In genomic region chr4:176404591-176404990, GRCh38 we compare ENCODE assay signal across 20 cellular contexts.
DNase-seq lines count a peak whose midpoint lies in the region; ATAC-seq, FAIRE-seq and TF ChIP-seq lines count a peak whose summit lies in the region.
"Had no signal": no experiment of that assay in that cellular context is flagged by ENCODE, and none has a peak within 500 bp of the region (broad histone marks: within the 10 kb centered on the region; RNA-seq: fewer than 3 reads in every experiment).

No MANE protein-coding gene starts in this region.

- H3K4me1 ChIP-seq in OCI-LY3 (ENCODE audit: low read length) = no peaks in the 10 kb centered on the region
- peaks cover 14% of the 10 kb centered on the region for H3K4me1 ChIP-seq in mammary epithelial cell (ENCODE audit: insufficient read depth, low read length)
- H3K4me1 ChIP-seq in keratinocyte (ENCODE audit: control insufficient read depth, extremely low read depth, insufficient read depth, low read length) = peaks cover 3% of the 10 kb centered on the region
- H3K4me1 ChIP-seq: neural progenitor cell had no signal

- dilution Hi-C loops in mammary epithelial cell (cut with HindIII; ENCODE audit: low sequenced_read_pairs) (no loop called here), keratinocyte (cut with MboI; ENCODE audit: extremely low pct_ligation_motif_present, low sequenced_read_pairs) (no loop called here)

- peak; percentile 80 for FAIRE-seq in keratinocyte (lab: Jason Lieb, UNC)
- FAIRE-seq: G401.6, GM12891, urothelium cell line had no signal

- WGBS in mammary epithelial cell (ENCODE audit: low coverage, missing lambda C conversion rate) = 77% methylated on average over 4 of the region's 4 CpGs

- H3K36me3 ChIP-seq in OCI-LY3 (replicated peaks; ENCODE audit: low read depth, low read length) (no peaks in the 10 kb centered on the region), mammary epithelial cell (ENCODE audit: insufficient read depth, low read length) (no peaks in the 10 kb centered on the region), keratinocyte (ENCODE audit: control insufficient read depth in 2 of 2, extremely low read depth in 1 of 2, insufficient read depth in 2 of 2, low read length in 2 of 2) (no peaks in the 10 kb centered on the region)
- H3K36me3 ChIP-seq: neural progenitor cell had no signal

- no peak overlapping the region for H3K27ac ChIP-seq in OCI-LY3 (ENCODE audit: low read length)
- H3K27ac ChIP-seq in mammary epithelial cell (ENCODE audit: insufficient read depth, low read depth, low read length) = no peak overlapping the region
- H3K27ac ChIP-seq in keratinocyte (ENCODE audit: control insufficient read depth, insufficient read depth, low read length) = no peak overlapping the region
- H3K27ac ChIP-seq: neural progenitor cell had no signal

- H3K9me3 ChIP-seq in OCI-LY3 (ENCODE audit: insufficient read depth, low read length) = no peaks in the 10 kb centered on the region
- H3K9me3 ChIP-seq in mammary epithelial cell (replicated peaks; ENCODE audit: insufficient read depth, low read length) = no peaks in the 10 kb centered on the region
- no peaks in the 10 kb centered on the region for H3K9me3 ChIP-seq in keratinocyte (ENCODE audit: control insufficient read depth, low read depth, low read length)

- in situ Hi-C loops in mammary epithelial cell (cut with MboI; ENCODE audit: low sequenced_read_pairs in 2 of 2) = no loop called here

- H2AFZ ChIP-seq in OCI-LY3 (ENCODE audit: low read depth, low read length) (0 out of 2 replicates have a peak overlapping the region, but pooled peaks have one; percentile 12), mammary epithelial cell (ENCODE audit: low read depth, low read length) (no peak overlapping the region), keratinocyte (ENCODE audit: control insufficient read depth, low read length) (no peak overlapping the region)
- H2AFZ ChIP-seq: neural progenitor cell had no signal

- TF ChIP-seq CTCF in OCI-LY3 (IDR thresholded peaks at IDR 0.05; ENCODE audit: low read depth, low read length) (no peak), mammary epithelial cell (conservative IDR thresholded peaks at IDR 0.05 in 1 of 2, IDR thresholded peaks at IDR 0.05 in 1 of 2; ENCODE audit: extremely low read depth in 1 of 2, insufficient read depth in 1 of 2, low read depth in 1 of 2, low read length in 2 of 2) (no peak), keratinocyte (optimal IDR thresholded peaks at IDR 0.05 in 1 of 3, IDR thresholded peaks at IDR 0.05 in 1 of 3, conservative IDR thresholded peaks at IDR 0.05 in 1 of 3; ENCODE audit: extremely low read depth in 1 of 3, insufficient read depth in 2 of 3, low read length in 3 of 3) (no peak)

- H3K79me2 ChIP-seq in OCI-LY3 (ENCODE audit: low read length) = no peaks in the 10 kb centered on the region
- H3K79me2 ChIP-seq in mammary epithelial cell (ENCODE audit: insufficient read depth, low read length) = no peaks in the 10 kb centered on the region
- H3K79me2 ChIP-seq in keratinocyte (ENCODE audit: control insufficient read depth, insufficient read depth, low read length) = no peaks in the 10 kb centered on the region

- H3K4me2 ChIP-seq in OCI-LY3 (ENCODE audit: low read length) = no peak overlapping the region
- H3K4me2 ChIP-seq in mammary epithelial cell (ENCODE audit: insufficient read depth, low read depth, low read length) = no peak overlapping the region
- H3K4me2 ChIP-seq in keratinocyte (ENCODE audit: control insufficient read depth, extremely low read depth, insufficient read depth, low read depth, low read length) = no peak overlapping the region
- H3K4me2 ChIP-seq: neural progenitor cell had no signal

- intact Hi-C loops in mammary epithelial cell (cut with micrococcal nuclease) = no loop called here

- no peak overlapping the region for H3K4me3 ChIP-seq in OCI-LY3 (ENCODE audit: low read length)
- H3K4me3 ChIP-seq in mammary epithelial cell (replicated peaks in 1 of 3; ENCODE audit: insufficient read depth in 1 of 3, low read depth in 2 of 3, low read length in 3 of 3) = no peak overlapping the region
- no peak overlapping the region for H3K4me3 ChIP-seq in keratinocyte (ENCODE audit: control insufficient read depth in 2 of 3, extremely low read depth in 1 of 3, insufficient read depth in 2 of 3, low read depth in 1 of 3, low read length in 3 of 3)
- H3K4me3 ChIP-seq: neural progenitor cell had no signal

- CTCF ChIA-PET in mammary epithelial cell (lab: Charles Lee; ENCODE audit: low non-redundant PET) = no interaction called here

- BruUV-seq in mammary epithelial cell (replicated peaks; lab: Mats Ljungman, UMichigan) = no TSS peak

- DNase-seq in Daoy (ENCODE audit: low read depth) (peak; percentile 7), mammary epithelial cell (peak; percentile 71), keratinocyte (ENCODE audit: low read depth, low spot score) (no peak), GM19238 (ENCODE audit: insufficient read length, low spot score) (no peak), GM19240 (ENCODE audit: insufficient read length, low spot score) (no peak)
- no peak for DNase-seq in activated CD4-positive, alpha-beta T cell treated with anti-CD3 and anti-CD28 coated beads, Interleukin-2, amount 50 U/mL, for 4 hours
- DNase-seq: activated CD4-positive, alpha-beta T cell treated with anti-CD3 and anti-CD28 coated beads, Interleukin-2, amount 50 U/mL, for 1 hour; activated naive CD4-positive, alpha-beta T cell treated with anti-CD3 and anti-CD28 coated beads, Interleukin-2, amount 50 U/mL, for 16 hours; activated T-cell treated with anti-CD3 and anti-CD28 coated beads, Interleukin-2, amount 50 U/mL, for 24 hours; AML-193; COR-L47; left colon; NCI-H2081 had no signal

- H3K27me3 ChIP-seq in OCI-LY3 (ENCODE audit: low read depth, low read length) = no peaks in the 10 kb centered on the region
- H3K27me3 ChIP-seq in mammary epithelial cell (ENCODE audit: insufficient read depth, low read length) = no peaks in the 10 kb centered on the region
- H3K27me3 ChIP-seq in keratinocyte (ENCODE audit: control insufficient read depth, extremely low read depth, insufficient read depth, low read length) = no peaks in the 10 kb centered on the region
- H3K27me3 ChIP-seq: neural progenitor cell had no signal

- H3K9ac ChIP-seq in OCI-LY3 (ENCODE audit: low read length) (no peak overlapping the region), mammary epithelial cell (ENCODE audit: insufficient read depth, low read length) (no peak overlapping the region), keratinocyte (ENCODE audit: control insufficient read depth, extremely low read depth, insufficient read depth, low read length) (no peak overlapping the region)
- H3K9ac ChIP-seq: neural progenitor cell had no signal

- H3K9me1 ChIP-seq in keratinocyte (ENCODE audit: control insufficient read depth, extremely low read depth, insufficient read depth, low read length) = no peaks in the 10 kb centered on the region

- H4K20me1 ChIP-seq in OCI-LY3 (ENCODE audit: insufficient read depth, low read length) (no peaks in the 10 kb centered on the region), mammary epithelial cell (ENCODE audit: insufficient read depth, low read length) (no peaks in the 10 kb centered on the region), keratinocyte (ENCODE audit: control insufficient read depth, extremely low read depth, insufficient read depth, low read length) (no peaks in the 10 kb centered on the region)

- no peak for ATAC-seq in GM19452 (IDR thresholded peaks at IDR 0.05; ENCODE audit: unreplicated experiment)
- ATAC-seq: esophagus mucosa, left colon had no signal

Comparison
In these comparisons a context has a peak if more than half of its experiments do, and no peak if none do; other contexts are left out.
1. DNase-seq: peak in Daoy (single experiment) and mammary epithelial cell (single experiment); none in keratinocyte (single experiment), activated CD4-positive, alpha-beta T cell treated with anti-CD3 and anti-CD28 coated beads, Interleukin-2, amount 50 U/mL, for 4 hours (0 of 2), GM19238 (single experiment) and GM19240 (single experiment).